8 cellular contexts compared by ENCODE assay signal in the genomic region with DNA sequence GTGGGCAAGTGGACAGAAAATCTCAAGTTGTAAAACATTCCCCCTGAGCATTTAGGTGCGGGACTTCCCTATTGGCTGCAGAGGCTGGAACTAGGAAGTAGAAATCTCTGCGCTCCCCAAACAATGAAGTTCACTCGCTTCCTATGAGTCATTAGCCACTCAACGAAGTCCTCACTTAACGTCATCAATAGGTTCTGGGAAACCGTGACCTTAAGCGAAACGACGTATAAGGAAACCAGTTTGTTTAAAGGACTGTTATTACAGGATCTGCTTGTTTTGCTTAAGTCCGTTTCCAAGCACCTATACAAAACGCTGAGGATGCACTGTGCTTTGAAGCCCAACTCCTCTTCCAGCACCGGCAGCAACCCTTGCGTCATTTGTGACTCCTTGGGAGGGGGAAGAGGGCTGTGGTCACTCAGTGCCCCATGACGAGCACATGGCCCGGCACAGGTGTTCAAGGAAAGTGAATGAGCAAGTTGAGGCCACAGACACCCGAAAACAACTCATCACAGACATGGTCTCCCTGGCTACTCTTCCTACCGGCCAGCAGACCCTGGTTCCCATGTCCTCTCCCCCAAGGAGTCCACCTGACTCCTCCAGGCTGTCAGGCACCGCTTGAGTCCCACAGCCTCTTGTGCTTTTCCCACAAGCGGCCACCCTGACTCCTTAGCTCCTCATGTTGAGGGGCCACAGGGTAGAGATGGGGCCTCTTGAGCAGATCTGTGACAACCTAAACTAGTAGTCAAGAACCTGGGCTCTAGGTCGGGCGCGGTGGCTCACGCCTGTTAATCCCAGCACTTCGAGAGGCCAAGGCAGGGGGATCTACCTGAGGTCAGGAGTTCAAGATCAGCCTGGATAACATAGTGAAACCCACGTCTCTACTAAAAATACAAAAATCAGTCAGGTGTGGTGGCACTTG. TPM values are rescaled to one million over a fixed set of nuclear protein-coding genes. Genes with fewer than 3 reads are reported as not detected.
A peak's percentile ranks its signal among the peaks of the same experiment; 100 is the strongest.
DNase-seq lines count a peak whose midpoint lies in the region; ATAC-seq and TF ChIP-seq lines count a peak whose summit lies in the region.

No MANE protein-coding gene starts in this region.

- H3K4me3 ChIP-seq in mammary epithelial cell (replicated peaks in 1 of 3; ENCODE audit: insufficient read depth in 1 of 3, low read depth in 2 of 3, low read length in 3 of 3) (no peak overlapping the region), upper lobe of right lung (peak overlapping the region; percentile 21)

- H3K9ac ChIP-seq in mammary epithelial cell (ENCODE audit: insufficient read depth, low read length), result no peak overlapping the region

- peaks cover 22% of the 10 kb centered on the region for H3K36me3 ChIP-seq in mammary epithelial cell (ENCODE audit: insufficient read depth, low read length)
- peaks cover 33% of the 10 kb centered on the region for H3K36me3 ChIP-seq in upper lobe of right lung

- intact Hi-C loops in mammary epithelial cell (cut with micrococcal nuclease) (no loop called here), upper lobe of right lung (cut with DNase I) (no loop called here)

- H3K36me3 Mint-ChIP-seq in T-helper 1 cell treated with Interleukin-12 subunit alpha and Interleukin-12 subunit beta and Interleukin-4 antibody, amounts not matched to agents 30 μg/mL and 1 μg/mL, for 36 hours (ENCODE audit: low read depth), result peaks cover 35% of the 10 kb centered on the region

- TF ChIP-seq CTCF in mammary epithelial cell (conservative IDR thresholded peaks at IDR 0.05 in 1 of 2, IDR thresholded peaks at IDR 0.05 in 1 of 2; ENCODE audit: extremely low read depth in 1 of 2, insufficient read depth in 1 of 2, low read depth in 1 of 2, low read length in 2 of 2) (no peak), upper lobe of right lung (IDR thresholded peaks at IDR 0.05) (no peak)

- dilution Hi-C loops in mammary epithelial cell (cut with HindIII; ENCODE audit: low sequenced_read_pairs), result no loop called here

- WGBS in mammary epithelial cell (ENCODE audit: low coverage, missing lambda C conversion rate), result 84% methylated on average over 17 of the region's 25 CpGs

- no peaks in the 10 kb centered on the region for H4K20me1 ChIP-seq in mammary epithelial cell (ENCODE audit: insufficient read depth, low read length)

- H3K27me3 ChIP-seq in mammary epithelial cell (ENCODE audit: insufficient read depth, low read length), result no peaks in the 10 kb centered on the region
- no peaks in the 10 kb centered on the region for H3K27me3 ChIP-seq in upper lobe of right lung

- H3K27ac ChIP-seq in mammary epithelial cell (ENCODE audit: insufficient read depth, low read depth, low read length) (no peak overlapping the region), upper lobe of right lung (peak overlapping the region; percentile 91)

- H3K27me3 Mint-ChIP-seq in T-helper 1 cell treated with Interleukin-12 subunit alpha and Interleukin-12 subunit beta and Interleukin-4 antibody, amounts not matched to agents 30 μg/mL and 1 μg/mL, for 36 hours (ENCODE audit: low read depth), result no peaks in the 10 kb centered on the region

- ATAC-seq in upper lobe of right lung (peak; percentile 79), GM18909 (IDR thresholded peaks at IDR 0.05; ENCODE audit: poor library complexity, unreplicated experiment) (no peak)

- H3K4me3 Mint-ChIP-seq in T-helper 1 cell treated with Interleukin-12 subunit alpha and Interleukin-12 subunit beta and Interleukin-4 antibody, amounts not matched to agents 30 μg/mL and 1 μg/mL, for 36 hours, result peak overlapping the region; percentile 50

- H3K4me1 Mint-ChIP-seq in T-helper 1 cell treated with Interleukin-12 subunit alpha and Interleukin-12 subunit beta and Interleukin-4 antibody, amounts not matched to agents 30 μg/mL and 1 μg/mL, for 36 hours (ENCODE audit: low read depth), result peaks cover 34% of the 10 kb centered on the region

- DNase-seq in G401 (ENCODE audit: low spot score), result peak; percentile 68
- peak; percentile 92 for DNase-seq in HPDE6-E6E7 (ENCODE audit: extremely low spot score)
- peak; percentile 39 for DNase-seq in mammary epithelial cell
- DNase-seq in mucosa of gallbladder (ENCODE audit: low spot score), result peak; percentile 56
- peak; percentile 78 for DNase-seq in upper lobe of right lung
- no peak for DNase-seq in NCI-H524 treated with DMSO at 0.1 percent for 48 hours (lab: John Stamatoyannopoulos, UW)

- CTCF ChIA-PET in mammary epithelial cell (lab: Charles Lee; ENCODE audit: low non-redundant PET), result no interaction called here

- H3K4me1 ChIP-seq in mammary epithelial cell (ENCODE audit: insufficient read depth, low read length) (peaks cover 11% of the 10 kb centered on the region), upper lobe of right lung (peaks cover 45% of the 10 kb centered on the region)

- no TSS peak for BruUV-seq in mammary epithelial cell (replicated peaks; lab: Mats Ljungman, UMichigan)

- peak overlapping the region; percentile 93 for H3K27ac Mint-ChIP-seq in T-helper 1 cell treated with Interleukin-12 subunit alpha and Interleukin-12 subunit beta and Interleukin-4 antibody, amounts not matched to agents 30 μg/mL and 1 μg/mL, for 36 hours

- no peak overlapping the region for H2AFZ ChIP-seq in mammary epithelial cell (ENCODE audit: low read depth, low read length)

- H3K9me3 ChIP-seq in mammary epithelial cell (replicated peaks; ENCODE audit: insufficient read depth, low read length) (no peaks in the 10 kb centered on the region), upper lobe of right lung (no peaks in the 10 kb centered on the region)

- no peak overlapping the region for H3K4me2 ChIP-seq in mammary epithelial cell (ENCODE audit: insufficient read depth, low read depth, low read length)

- in situ Hi-C loops in G401 (cut with HindIII; ENCODE audit: low sequenced_read_pairs), result no loop called here
- in situ Hi-C loops in mammary epithelial cell (cut with MboI; ENCODE audit: low sequenced_read_pairs in 2 of 2), result loop anchor here in 1 of 2 donors (25.0 kb wide), 1 partner anchor 256 kb away; no protein-coding TSS in a partner anchor

- no peaks in the 10 kb centered on the region for H3K9me3 Mint-ChIP-seq in T-helper 1 cell treated with Interleukin-12 subunit alpha and Interleukin-12 subunit beta and Interleukin-4 antibody, amounts not matched to agents 30 μg/mL and 1 μg/mL, for 36 hours

- H3K79me2 ChIP-seq in mammary epithelial cell (ENCODE audit: insufficient read depth, low read length), result peaks cover 31% of the 10 kb centered on the region

RNA-seq across cellular contexts. Expression of gene RPS16, which starts 4.8 kb away (rescaled TPM):
- total RNA-seq in G401 (2014; rRNA removed; shearing (Covaris generic)), result 167 and 180 TPM in 2 replicates
- total RNA-seq in mammary epithelial cell (1,000 to 10,000 TPM in 1 of 2 donors, 100 to 1,000 TPM in 1; 361 to 1,710 TPM), mucosa of gallbladder (1,378 TPM), upper lobe of right lung (1,446 TPM)
- polyA plus RNA-seq in mammary epithelial cell, result 3,363 TPM
- 1,696 TPM for polyA minus RNA-seq in mammary epithelial cell

RNA-seq across cellular contexts. Expression of gene SUPT5H, which starts 14.4 kb away (rescaled TPM):
- 84.8 and 92.4 TPM in 2 replicates for total RNA-seq in G401 (2014; rRNA removed; shearing (Covaris generic))
- total RNA-seq in mammary epithelial cell (100 to 1,000 TPM in 1 of 2 donors, 10 to 100 TPM in 1; 66.7 to 120 TPM), mucosa of gallbladder (157 TPM), upper lobe of right lung (98.4 TPM)
- polyA plus RNA-seq in mammary epithelial cell, result 74.5 TPM
- 177 TPM for polyA minus RNA-seq in mammary epithelial cell

RNA-seq across cellular contexts. Expression of gene PLEKHG2, which starts 18.5 kb away (rescaled TPM):
- 18.3 and 21.3 TPM in 2 replicates for total RNA-seq in G401 (2014; rRNA removed; shearing (Covaris generic))
- total RNA-seq in mammary epithelial cell, result 10 to 100 TPM; 15.5 to 40.6 TPM
- 21.9 TPM for polyA plus RNA-seq in mammary epithelial cell
- 10.2 TPM for polyA minus RNA-seq in mammary epithelial cell
- 41.8 TPM for total RNA-seq in mucosa of gallbladder
- 32.4 TPM for total RNA-seq in upper lobe of right lung

RNA-seq across cellular contexts. Expression of gene ZFP36, which starts 24.3 kb away (rescaled TPM):
- 1.1 and 1.9 TPM in 2 replicates for total RNA-seq in G401 (2014; rRNA removed; shearing (Covaris generic))
- total RNA-seq in mammary epithelial cell (100 to 1,000 TPM in 1 of 2 donors, 10 to 100 TPM in 1; 13.3 to 110 TPM), mucosa of gallbladder (180 TPM), upper lobe of right lung (224 TPM)
- polyA plus RNA-seq in mammary epithelial cell, result 10.4 TPM
- 34.5 TPM for polyA minus RNA-seq in mammary epithelial cell

RNA-seq across cellular contexts. Expression of gene MED29, which starts 39.8 kb away (rescaled TPM):
- 35.9 and 71.8 TPM in 2 replicates for total RNA-seq in G401 (2014; rRNA removed; shearing (Covaris generic))
- 10 to 100 TPM; 19.5 to 29.3 TPM for total RNA-seq in mammary epithelial cell
- polyA plus RNA-seq in mammary epithelial cell, result 25.9 TPM
- polyA minus RNA-seq in mammary epithelial cell, result 21.9 TPM
- total RNA-seq in mucosa of gallbladder, result 46.0 TPM
- 28.8 TPM for total RNA-seq in upper lobe of right lung
